In genomic region chr15:31214864-31215489, GRCh38 we compare ENCODE assay signal across 8 cellular contexts.
A peak's percentile ranks its signal among the peaks of the same experiment; 100 is the strongest.
DNase-seq lines count a peak whose midpoint lies in the region; ATAC-seq, FAIRE-seq and TF ChIP-seq lines count a peak whose summit lies in the region.

No MANE protein-coding gene starts in this region.

- H3K4me1 Mint-ChIP-seq in stimulated activated naive CD8-positive, alpha-beta T cell treated with anti-CD3 and anti-CD28 coated beads, Interleukin-15, amount 100 ng/mL, for 72 hours: peaks cover 26% of the 10 kb centered on the region

- H3K4me1 ChIP-seq in adipocyte (ENCODE audit: control insufficient read depth, insufficient read depth, low read length): peaks cover 36% of the 10 kb centered on the region
- H3K4me1 ChIP-seq in keratinocyte (ENCODE audit: control insufficient read depth, extremely low read depth, insufficient read depth, low read length): peaks cover 20% of the 10 kb centered on the region

- H2AFZ ChIP-seq in keratinocyte (ENCODE audit: control insufficient read depth, low read length): peak overlapping the region; percentile 19

- H3K79me2 ChIP-seq in keratinocyte (ENCODE audit: control insufficient read depth, insufficient read depth, low read length): no peaks in the 10 kb centered on the region

- H3K4me2 ChIP-seq in keratinocyte (ENCODE audit: control insufficient read depth, extremely low read depth, insufficient read depth, low read depth, low read length): peak overlapping the region; percentile 56

- H4K20me1 ChIP-seq in keratinocyte (ENCODE audit: control insufficient read depth, extremely low read depth, insufficient read depth, low read length): no peaks in the 10 kb centered on the region

- no peak overlapping the region for H3K27ac ChIP-seq in keratinocyte (ENCODE audit: control insufficient read depth, insufficient read depth, low read length)

- DNase-seq in AG20443 (ENCODE audit: low spot score) (peak; percentile 59), HFF-Myc (ENCODE audit: extremely low read depth, low read depth) (no peak), adipocyte (ENCODE audit: low read depth) (peak; percentile 80), keratinocyte (ENCODE audit: low read depth, low spot score) (no peak), mesenteric fat pad (ENCODE audit: low spot score) (no peak), NCI-H1930 (lab: John Stamatoyannopoulos, UW) (no peak)
- DNase-seq in stimulated activated naive CD8-positive, alpha-beta T cell treated with anti-CD3 and anti-CD28 coated beads, Interleukin-15, amount 100 ng/mL, for 72 hours: no peak

- no peaks in the 10 kb centered on the region for H3K9me1 ChIP-seq in keratinocyte (ENCODE audit: control insufficient read depth, extremely low read depth, insufficient read depth, low read length)

- dilution Hi-C loops in keratinocyte (cut with MboI; ENCODE audit: extremely low pct_ligation_motif_present, low sequenced_read_pairs): no loop called here

- H3K27me3 ChIP-seq in adipocyte (replicated peaks; ENCODE audit: control insufficient read depth, insufficient read depth, low read length): no peaks in the 10 kb centered on the region
- H3K27me3 ChIP-seq in keratinocyte (ENCODE audit: control insufficient read depth, extremely low read depth, insufficient read depth, low read length): no peaks in the 10 kb centered on the region

- peaks cover 8 to 13% of the 10 kb centered on the region in 2 donors for H3K9me3 Mint-ChIP-seq in stimulated activated naive CD8-positive, alpha-beta T cell treated with anti-CD3 and anti-CD28 coated beads, Interleukin-15, amount 100 ng/mL, for 72 hours

- peak overlapping the region in 1 of 2 donors; percentile 65 for H3K27ac Mint-ChIP-seq in stimulated activated naive CD8-positive, alpha-beta T cell treated with anti-CD3 and anti-CD28 coated beads, Interleukin-15, amount 100 ng/mL, for 72 hours

- peak; percentile 20 for FAIRE-seq in keratinocyte (lab: Jason Lieb, UNC)

- H3K4me3 Mint-ChIP-seq in stimulated activated naive CD8-positive, alpha-beta T cell treated with anti-CD3 and anti-CD28 coated beads, Interleukin-15, amount 100 ng/mL, for 72 hours: peak overlapping the region; percentile 91 to 94

- no peak for TF ChIP-seq CTCF in HFF-Myc (IDR thresholded peaks at IDR 0.05; ENCODE audit: low read depth, low read length, missing control alignments)
- TF ChIP-seq CTCF in keratinocyte (optimal IDR thresholded peaks at IDR 0.05 in 1 of 3, IDR thresholded peaks at IDR 0.05 in 1 of 3, conservative IDR thresholded peaks at IDR 0.05 in 1 of 3; ENCODE audit: extremely low read depth in 1 of 3, insufficient read depth in 2 of 3, low read length in 3 of 3): no peak

- peaks cover 8% of the 10 kb centered on the region for H3K9me3 ChIP-seq in adipocyte (ENCODE audit: control insufficient read depth, low read length)
- H3K9me3 ChIP-seq in keratinocyte (ENCODE audit: control insufficient read depth, low read depth, low read length): no peaks in the 10 kb centered on the region

- H3K9ac ChIP-seq in adipocyte (ENCODE audit: low read length) (peak overlapping the region; percentile 78), keratinocyte (ENCODE audit: control insufficient read depth, extremely low read depth, insufficient read depth, low read length) (no peak overlapping the region)

- H3K36me3 ChIP-seq in adipocyte (ENCODE audit: control insufficient read depth, insufficient read depth, low read length, severe bottlenecking) (no peaks in the 10 kb centered on the region), keratinocyte (ENCODE audit: control insufficient read depth in 2 of 2, extremely low read depth in 1 of 2, insufficient read depth in 2 of 2, low read length in 2 of 2) (no peaks in the 10 kb centered on the region)

- peak; percentile 49 for ATAC-seq in stimulated activated naive CD8-positive, alpha-beta T cell treated with anti-CD3 and anti-CD28 coated beads, Interleukin-15, amount 100 ng/mL, for 72 hours
- ATAC-seq in GM18502 (IDR thresholded peaks at IDR 0.05; ENCODE audit: poor library complexity, unreplicated experiment): no peak

- H3K4me3 ChIP-seq in HFF-Myc (replicated peaks; ENCODE audit: low read depth, low read length): peak overlapping the region; percentile 41; the same call in 1 of the 2 replicates
- peak overlapping the region; percentile 70 for H3K4me3 ChIP-seq in adipocyte (ENCODE audit: low read length)
- H3K4me3 ChIP-seq in keratinocyte (ENCODE audit: control insufficient read depth in 2 of 3, extremely low read depth in 1 of 3, insufficient read depth in 2 of 3, low read depth in 1 of 3, low read length in 3 of 3): peak overlapping the region in 2 of 3 experiments; percentile 16 to 46

- no peaks in the 10 kb centered on the region for H3K27me3 Mint-ChIP-seq in stimulated activated naive CD8-positive, alpha-beta T cell treated with anti-CD3 and anti-CD28 coated beads, Interleukin-15, amount 100 ng/mL, for 72 hours

Comparison
In these comparisons a context has a peak if more than half of its experiments do, and no peak if none do; other contexts are left out.
1. DNase-seq: peak in AG20443 (single experiment) and adipocyte (single experiment); none in HFF-Myc (single experiment), keratinocyte (single experiment), stimulated activated naive CD8-positive, alpha-beta T cell treated with anti-CD3 and anti-CD28 coated beads, Interleukin-15, amount 100 ng/mL, for 72 hours (0 of 2), mesenteric fat pad (single experiment) and NCI-H1930 (0 of 2).
2. Peak in every context shown above with its lines, with median percentiles within 50 percentile points of each other: H3K4me3 ChIP-seq.